ENCODE assay signal across 18 cellular contexts in the genomic region with DNA sequence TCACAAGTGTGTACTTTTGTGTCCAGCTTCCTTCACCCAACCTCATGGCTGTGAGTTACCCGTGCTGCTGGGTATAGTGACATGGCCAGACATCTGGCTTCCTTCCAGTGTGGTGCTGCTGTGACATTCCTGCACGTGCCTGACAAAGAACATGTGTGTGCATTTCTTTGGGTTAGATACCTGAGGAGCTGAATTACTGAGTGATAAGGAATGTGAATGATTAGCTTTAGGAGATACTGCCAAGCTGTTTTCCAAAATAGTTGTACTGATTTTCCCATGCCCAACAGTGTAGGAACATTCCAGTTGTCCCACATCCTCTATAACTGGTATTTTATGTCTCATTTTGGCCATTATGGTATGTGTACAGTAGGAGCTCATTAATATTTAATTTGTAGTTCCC.
DNase-seq lines count a peak whose midpoint lies in the region; ATAC-seq and TF ChIP-seq lines count a peak whose summit lies in the region.
"Had no signal": no experiment of that assay in that cellular context is flagged by ENCODE, and none has a peak within 500 bp of the region (broad histone marks: within the 10 kb centered on the region; RNA-seq: fewer than 3 reads in every experiment).

No MANE protein-coding gene starts in this region.

- intact Hi-C loops in CD4-positive, alpha-beta memory T cell (cut with micrococcal nuclease): no loop called here
- intact Hi-C loops in esophagus muscularis mucosa (cut with DNase I): no loop called here

- CTCF ChIA-PET in CD4-positive, alpha-beta memory T cell (lab: Charles Lee; ENCODE audit: partially characterized antibody): interaction anchor here (0.7 to 1.1 kb wide), 3 partner anchors 9 to 185 kb away, joined by 3 read pairs; no protein-coding TSS in a partner anchor
- CTCF ChIA-PET in activated CD8-positive, alpha-beta T cell treated with anti-CD3 and anti-CD28 coated beads, Interleukin-2, amount 10 ng/mL, durations not matched to agents 7 days and 5 days (lab: Charles Lee): interaction anchor here (1.0 kb wide), 1 partner anchor 38 kb away, joined by 6 read pairs; no protein-coding TSS in a partner anchor

- H3K36me3 Mint-ChIP-seq in CD4-positive, alpha-beta memory T cell: peaks cover 35 to 78% of the 10 kb centered on the region in 2 donors
- H3K36me3 Mint-ChIP-seq in activated CD8-positive, alpha-beta T cell treated with anti-CD3 and anti-CD28 coated beads, Interleukin-2, amount 10 ng/mL, durations not matched to agents 7 days and 5 days (ENCODE audit: low read depth): peaks cover 77% of the 10 kb centered on the region
- H3K36me3 Mint-ChIP-seq in naive thymus-derived CD8-positive, alpha-beta T cell: peaks cover 0 to 83% (median 16%) of the 10 kb centered on the region in 3 donors

- 74% methylated on average over 2 of the region's 2 CpGs for WGBS in esophagus muscularis mucosa

- TF ChIP-seq CTCF in esophagus muscularis mucosa (IDR thresholded peaks at IDR 0.05): no peak

- no peak overlapping the region for H3K4me3 Mint-ChIP-seq in CD4-positive, alpha-beta memory T cell
- no peak overlapping the region for H3K4me3 Mint-ChIP-seq in activated CD8-positive, alpha-beta T cell treated with anti-CD3 and anti-CD28 coated beads, Interleukin-2, amount 10 ng/mL, durations not matched to agents 7 days and 5 days
- no peak overlapping the region for H3K4me3 Mint-ChIP-seq in naive thymus-derived CD8-positive, alpha-beta T cell

- no peak overlapping the region for H3K4me3 ChIP-seq in CD4-positive, alpha-beta memory T cell (ENCODE audit: low read length in 2 of 2)
- no peak overlapping the region for H3K4me3 ChIP-seq in esophagus muscularis mucosa
- H3K4me3 ChIP-seq: PC-9, testis had no signal

- H3K9me3 ChIP-seq in CD4-positive, alpha-beta memory T cell (ENCODE audit: control insufficient read depth in 1 of 2, low read length in 2 of 2): no peaks in the 10 kb centered on the region
- no peaks in the 10 kb centered on the region for H3K9me3 ChIP-seq in esophagus muscularis mucosa
- H3K9me3 ChIP-seq: testis had no signal

- TF ChIP-seq RAD21 in Ishikawa (IDR thresholded peaks at IDR 0.05; ENCODE audit: low read depth): no peak

- no peak for DNase-seq in CD4-positive, alpha-beta memory T cell
- no peak for DNase-seq in activated CD8-positive, alpha-beta T cell treated with anti-CD3 and anti-CD28 coated beads, Interleukin-2, amount 10 ng/mL, durations not matched to agents 7 days and 5 days
- DNase-seq in naive thymus-derived CD8-positive, alpha-beta T cell: no peak
- DNase-seq in DMS114 treated with DMSO at 0.1 percent for 48 hours (lab: John Stamatoyannopoulos, UW; ENCODE audit: unreplicated experiment): no peak
- no peak for DNase-seq in esophagus muscularis mucosa (ENCODE audit: extremely low spot score)
- no peak for DNase-seq in SKM-1 (lab: John Stamatoyannopoulos, UW; ENCODE audit: unreplicated experiment)
- DNase-seq in occipital lobe (lab: John Stamatoyannopoulos, UW): no peak
- DNase-seq: amygdala; GOT3; left cardiac atrium; NCI-H1417; NCI-H774; PC-9; stimulated activated CD4-positive, alpha-beta T cell treated with anti-CD3 and anti-CD28 coated beads, Interleukin-4, amount 100 ng/mL, for 24 hours; testis had no signal

- H3K27ac ChIP-seq in CD4-positive, alpha-beta memory T cell (ENCODE audit: low read depth, low read length): no peak overlapping the region
- no peak overlapping the region for H3K27ac ChIP-seq in esophagus muscularis mucosa (replicated peaks in 1 of 4)
- H3K27ac ChIP-seq: KMS-11, PC-9, testis had no signal

- H3K27me3 ChIP-seq in CD4-positive, alpha-beta memory T cell (ENCODE audit: insufficient read depth, low read length): no peaks in the 10 kb centered on the region
- no peaks in the 10 kb centered on the region for H3K27me3 ChIP-seq in esophagus muscularis mucosa
- H3K27me3 ChIP-seq: testis had no signal

- peak overlapping the region in 4 of 7 donors; percentile 47 to 90 (median 76) for H3K27ac Mint-ChIP-seq in CD4-positive, alpha-beta memory T cell
- H3K27ac Mint-ChIP-seq in activated CD8-positive, alpha-beta T cell treated with anti-CD3 and anti-CD28 coated beads, Interleukin-2, amount 10 ng/mL, durations not matched to agents 7 days and 5 days: peak overlapping the region; percentile 39
- peak overlapping the region in 8 of 10 donors; percentile 9 to 83 (median 50) for H3K27ac Mint-ChIP-seq in naive thymus-derived CD8-positive, alpha-beta T cell
- H3K27ac Mint-ChIP-seq: activated T-helper 2 cell treated with anti-CD3 and anti-CD28 coated beads, Interferon-gamma antibody, Interleukin-2, Interleukin-4, amounts not matched to agents 10 μg/mL and 5 μg/mL and 100 μg/mL, durations not matched to agents 14 hours and 24 hours and 36 hours had no signal

- POLR2A ChIA-PET in CD4-positive, alpha-beta memory T cell (lab: Charles Lee; ENCODE audit: partially characterized antibody): no interaction called here
- POLR2A ChIA-PET in activated CD8-positive, alpha-beta T cell treated with anti-CD3 and anti-CD28 coated beads, Interleukin-2, amount 10 ng/mL, durations not matched to agents 7 days and 5 days (lab: Charles Lee): interaction anchor here (1.2 kb wide), 1 partner anchor 227 kb away, joined by 3 read pairs; no protein-coding TSS in a partner anchor
- POLR2A ChIA-PET in naive thymus-derived CD8-positive, alpha-beta T cell (lab: Charles Lee): no interaction called here

- H3K4me1 ChIP-seq in CD4-positive, alpha-beta memory T cell (ENCODE audit: insufficient read depth, low read length): no peaks in the 10 kb centered on the region
- peaks cover 12 to 34% (median 30%) of the 10 kb centered on the region in 4 donors for H3K4me1 ChIP-seq in esophagus muscularis mucosa

- TF ChIP-seq POLR2A in esophagus muscularis mucosa (IDR thresholded peaks at IDR 0.05; ENCODE audit: low read depth): no peak

- H3K36me3 ChIP-seq in CD4-positive, alpha-beta memory T cell (ENCODE audit: insufficient read depth, low read length): peaks cover 78% of the 10 kb centered on the region
- peaks cover 0 to 24% (median 7%) of the 10 kb centered on the region in 4 donors for H3K36me3 ChIP-seq in esophagus muscularis mucosa

- peaks cover 15 to 40% (median 28%) of the 10 kb centered on the region in 4 donors for H3K4me1 Mint-ChIP-seq in CD4-positive, alpha-beta memory T cell
- peaks cover 50% of the 10 kb centered on the region for H3K4me1 Mint-ChIP-seq in activated CD8-positive, alpha-beta T cell treated with anti-CD3 and anti-CD28 coated beads, Interleukin-2, amount 10 ng/mL, durations not matched to agents 7 days and 5 days (ENCODE audit: low read depth)
- H3K4me1 Mint-ChIP-seq in naive thymus-derived CD8-positive, alpha-beta T cell: peaks cover 24 to 34% (median 31%) of the 10 kb centered on the region in 4 donors

- H3K9me3 Mint-ChIP-seq in CD4-positive, alpha-beta memory T cell: peaks cover 0 to 2% (median 0%) of the 10 kb centered on the region in 8 donors
- H3K9me3 Mint-ChIP-seq in activated CD8-positive, alpha-beta T cell treated with anti-CD3 and anti-CD28 coated beads, Interleukin-2, amount 10 ng/mL, durations not matched to agents 7 days and 5 days (ENCODE audit: insufficient read depth): no peaks in the 10 kb centered on the region
- H3K9me3 Mint-ChIP-seq in naive thymus-derived CD8-positive, alpha-beta T cell: no peaks in the 10 kb centered on the region
- H3K9me3 Mint-ChIP-seq: activated T-helper 2 cell treated with anti-CD3 and anti-CD28 coated beads, Interferon-gamma antibody, Interleukin-2, Interleukin-4, amounts not matched to agents 10 μg/mL and 5 μg/mL and 100 μg/mL, durations not matched to agents 14 hours and 24 hours and 36 hours had no signal

- TF ChIP-seq EP300 in Ishikawa (IDR thresholded peaks at IDR 0.05; ENCODE audit: borderline replicate concordance): no peak
- no peak for TF ChIP-seq EP300 in esophagus muscularis mucosa (IDR thresholded peaks at IDR 0.05)

- H3K27me3 Mint-ChIP-seq in CD4-positive, alpha-beta memory T cell: no peaks in the 10 kb centered on the region
- no peaks in the 10 kb centered on the region for H3K27me3 Mint-ChIP-seq in activated CD8-positive, alpha-beta T cell treated with anti-CD3 and anti-CD28 coated beads, Interleukin-2, amount 10 ng/mL, durations not matched to agents 7 days and 5 days (ENCODE audit: low read depth)
- no peaks in the 10 kb centered on the region for H3K27me3 Mint-ChIP-seq in naive thymus-derived CD8-positive, alpha-beta T cell

- ATAC-seq in activated CD8-positive, alpha-beta T cell treated with anti-CD3 and anti-CD28 coated beads, Interleukin-2, amount 10 ng/mL, durations not matched to agents 7 days and 5 days: no peak
- no peak for ATAC-seq in naive thymus-derived CD8-positive, alpha-beta T cell
- ATAC-seq: left cardiac atrium had no signal

TF ChIP-seq in Ishikawa, 13 proteins besides CTCF, POLR2A, EP300 and RAD21:
- TF ChIP-seq TEAD4 (IDR thresholded peaks at IDR 0.05) (peak; percentile 48; the same call in 1 of the 2 replicates), FOXM1 (IDR thresholded peaks at IDR 0.05; ENCODE audit: borderline replicate concordance, low read depth) (no peak)
